In genomic region chr9:133144142-133144886, GRCh38 we compare ENCODE assay signal across 8 cellular contexts. TPM values are rescaled to one million over a fixed set of nuclear protein-coding genes. Genes with fewer than 3 reads are reported as not detected.
DNase-seq lines count a peak whose midpoint lies in the region; ATAC-seq lines count a peak whose summit lies in the region.

No MANE protein-coding gene starts in this region.

- H3K27ac ChIP-seq in duodenal mucosa (ENCODE audit: low read depth, low read length) (peak overlapping the region; percentile 68), mesenchymal stem cell (ENCODE audit: low read length, poor library complexity, severe bottlenecking) (no peak overlapping the region)

- peak overlapping the region; percentile 46 to 69 for H3K4ac ChIP-seq in mesenchymal stem cell (ENCODE audit: low read depth in 1 of 2, low read length in 2 of 2)

- peak overlapping the region; percentile 81 to 86 for H3K18ac ChIP-seq in mesenchymal stem cell (ENCODE audit: low read depth in 1 of 2, low read length in 2 of 2)

- H3K4me3 ChIP-seq in duodenal mucosa (ENCODE audit: low read depth in 1 of 2, low read length in 2 of 2): peak overlapping the region; percentile 55 to 62
- peak overlapping the region; percentile 40 to 72 for H3K4me3 ChIP-seq in mesenchymal stem cell (ENCODE audit: insufficient read depth in 1 of 2, low read depth in 1 of 2, low read length in 2 of 2)

- H3K4me1 ChIP-seq in duodenal mucosa (ENCODE audit: control insufficient read depth in 1 of 2, insufficient read depth in 2 of 2, low read length in 2 of 2) (peaks cover 75 to 79% of the 10 kb centered on the region in 2 donors), mesenchymal stem cell (ENCODE audit: control insufficient read depth, insufficient read depth, low read depth, low read length) (peaks cover 46% of the 10 kb centered on the region)

- peak overlapping the region; percentile 66 for H4K8ac ChIP-seq in mesenchymal stem cell (ENCODE audit: low read length)

- peak overlapping the region; percentile 10 for H2AFZ ChIP-seq in mesenchymal stem cell (ENCODE audit: low read depth, low read length)

- peak overlapping the region in 1 of 2 experiments; percentile 14 for H3K14ac ChIP-seq in mesenchymal stem cell (ENCODE audit: low read length in 2 of 2)

- H3K23ac ChIP-seq in mesenchymal stem cell (ENCODE audit: low read length in 2 of 2): no peak overlapping the region

- no peak overlapping the region for H2AK5ac ChIP-seq in mesenchymal stem cell (ENCODE audit: low read length, severe bottlenecking)

- no peak overlapping the region for H2BK120ac ChIP-seq in mesenchymal stem cell (ENCODE audit: low read depth, low read length)

- H3K36me3 ChIP-seq in duodenal mucosa (ENCODE audit: control insufficient read depth in 1 of 2, insufficient read depth in 2 of 2, low read length in 2 of 2) (no peaks in the 10 kb centered on the region), mesenchymal stem cell (ENCODE audit: control insufficient read depth in 1 of 2, insufficient read depth in 2 of 2, low read depth in 1 of 2, low read length in 2 of 2) (peaks cover 5 to 32% of the 10 kb centered on the region in 2 experiments)

- peak overlapping the region; percentile 88 for H4K91ac ChIP-seq in mesenchymal stem cell (ENCODE audit: low read length)

- peak overlapping the region; percentile 51 for H3K4me2 ChIP-seq in mesenchymal stem cell (ENCODE audit: low read length, poor library complexity, severe bottlenecking)

- DNase-seq in NCI-H187 (lab: John Stamatoyannopoulos, UW) (peak; percentile 8 to 40), NCI-H187 treated with DMSO at 0.1 percent for 48 hours (lab: John Stamatoyannopoulos, UW) (no peak), NCI-H526 treated with DMSO at 0.1 percent for 48 hours (lab: John Stamatoyannopoulos, UW) (peak; percentile 59), mesenchymal stem cell (peak; percentile 79)
- peak; percentile 92 to 94 for DNase-seq in activated CD4-positive, alpha-beta T cell treated with anti-CD3 and anti-CD28 coated beads, Interleukin-2, amount 50 U/mL, for 48 hours
- peak; percentile 92 for DNase-seq in stimulated activated CD8-positive, alpha-beta memory T cell treated with anti-CD3 and anti-CD28 coated beads, Interleukin-15, amount 100 ng/mL, for 24 hours (ENCODE audit: low read depth)

- H3K79me1 ChIP-seq in mesenchymal stem cell (replicated peaks; ENCODE audit: low read length, poor library complexity, severe bottlenecking): peaks cover 59% of the 10 kb centered on the region

- no peak overlapping the region for H2BK5ac ChIP-seq in mesenchymal stem cell (ENCODE audit: low read depth, low read length, poor library complexity, severe bottlenecking)

- H3K27me3 ChIP-seq in duodenal mucosa (ENCODE audit: control insufficient read depth in 1 of 2, insufficient read depth in 2 of 2, low read length in 2 of 2) (no peaks in the 10 kb centered on the region), mesenchymal stem cell (ENCODE audit: control insufficient read depth in 1 of 2, insufficient read depth in 1 of 2, low read length in 2 of 2) (no peaks in the 10 kb centered on the region)

- H3K9ac ChIP-seq in duodenal mucosa (ENCODE audit: low read depth in 1 of 2, low read length in 2 of 2) (peak overlapping the region; percentile 51 to 70), mesenchymal stem cell (ENCODE audit: low read length) (peak overlapping the region; percentile 81)

- peak overlapping the region in 1 of 2 experiments; percentile 38 for H2BK12ac ChIP-seq in mesenchymal stem cell (ENCODE audit: low read length in 2 of 2)

- WGBS in mesenchymal stem cell: 10% methylated on average over 52 of the region's 52 CpGs

- ATAC-seq in HG02981 (IDR thresholded peaks at IDR 0.05; ENCODE audit: unreplicated experiment): peak; percentile 32

- H2BK15ac ChIP-seq in mesenchymal stem cell (ENCODE audit: low read depth, poor library complexity, severe bottlenecking): peak overlapping the region; percentile 89

- H3K9me3 ChIP-seq in duodenal mucosa (ENCODE audit: control insufficient read depth in 1 of 2, low read length in 2 of 2) (no peaks in the 10 kb centered on the region), mesenchymal stem cell (ENCODE audit: control insufficient read depth, low read length) (no peaks in the 10 kb centered on the region)

RNA-seq across cellular contexts. Expression of gene GBGT1, which starts 19.4 kb away (rescaled TPM):
- 15.3 TPM for polyA plus RNA-seq in mesenchymal stem cell (2013, experiment 1 of 2)
- 14.4 TPM for polyA plus RNA-seq in mesenchymal stem cell (2013, experiment 2 of 2)

RNA-seq across cellular contexts. Expression of gene RALGDS, which starts 23.3 kb away (rescaled TPM):
- 30.8 TPM for polyA plus RNA-seq in mesenchymal stem cell (2013, experiment 1 of 2)
- 27.5 TPM for polyA plus RNA-seq in mesenchymal stem cell (2013, experiment 2 of 2)
